ENCODE assay signal across 2 cellular contexts in genomic region chr12:130583800-130584199, GRCh38.
TF ChIP-seq lines count a peak whose summit lies in the region.

No MANE protein-coding gene starts in this region.

TF ChIP-seq in HEK293, 187 proteins besides CTCF, POLR2A, EP300 and RAD21 (continued from another document and continues in another):
- TF ChIP-seq BCL6B (tag by site-specific recombination; IDR thresholded peaks at IDR 0.05) = 0 out of 2 replicates have a peak, but pooled peaks have one; percentile 12
- TF ChIP-seq ZFHX2 (tag by site-specific recombination; conservative IDR thresholded peaks at IDR 0.05) = no peak
- peak; percentile 91 for TF ChIP-seq SALL2 (tag by site-specific recombination; IDR thresholded peaks at IDR 0.05; ENCODE audit: borderline replicate concordance)
- TF ChIP-seq, protein P1, sequence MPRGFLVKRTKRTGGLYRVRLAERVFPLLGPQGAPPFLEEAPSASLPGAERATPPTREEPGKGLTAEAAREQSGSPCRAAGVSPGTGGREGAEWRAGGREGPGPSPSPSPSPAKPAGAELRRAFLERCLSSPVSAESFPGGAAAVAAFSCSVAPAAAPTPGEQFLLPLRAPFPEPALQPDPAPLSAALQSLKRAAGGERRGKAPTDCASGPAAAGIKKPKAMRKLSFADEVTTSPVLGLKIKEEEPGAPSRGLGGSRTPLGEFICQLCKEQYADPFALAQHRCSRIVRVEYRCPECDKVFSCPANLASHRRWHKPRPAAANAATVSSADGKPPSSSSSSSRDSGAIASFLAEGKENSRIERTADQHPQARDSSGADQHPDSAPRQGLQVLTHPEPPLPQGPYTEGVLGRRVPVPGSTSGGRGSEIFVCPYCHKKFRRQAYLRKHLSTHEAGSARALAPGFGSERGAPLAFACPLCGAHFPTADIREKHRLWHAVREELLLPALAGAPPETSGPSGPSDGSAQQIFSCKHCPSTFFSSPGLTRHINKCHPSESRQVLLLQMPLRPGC (tag by site-specific recombination; IDR thresholded peaks at IDR 0.05) = peak; percentile 48; the same call in 1 of the 2 replicates
- peak; percentile 61; the same call in 1 of the 2 replicates for TF ChIP-seq ZNF112 (tag by site-specific recombination; IDR thresholded peaks at IDR 0.05)
- TF ChIP-seq EGR2 (tag by site-specific recombination; IDR thresholded peaks at IDR 0.05; ENCODE audit: low read depth) = peak; percentile 44; the same call in 1 of the 2 replicates
- TF ChIP-seq ZSCAN16 (tag by site-specific recombination; IDR thresholded peaks at IDR 0.05) = no peak
- TF ChIP-seq YY2 (tag by site-specific recombination; IDR thresholded peaks at IDR 0.05) = peak; percentile 81; the same call in 1 of the 2 replicates
- TF ChIP-seq ZNF169 (tag by site-specific recombination; IDR thresholded peaks at IDR 0.05) = peak; percentile 89
- peak; percentile 92 for TF ChIP-seq ZBTB21 (tag by site-specific recombination; IDR thresholded peaks at IDR 0.05)
- TF ChIP-seq ZNF629 (tag by site-specific recombination; IDR thresholded peaks at IDR 0.05) = peak; percentile 60
- peak; percentile 40; the same call in 1 of the 2 replicates for TF ChIP-seq GLI4 (tag by site-specific recombination; IDR thresholded peaks at IDR 0.05)
- no peak for TF ChIP-seq ZNF10 (tag by site-specific recombination; IDR thresholded peaks at IDR 0.05)
- TF ChIP-seq ZNF155 (tag by site-specific recombination; IDR thresholded peaks at IDR 0.05) = peak; percentile 67; the same call in 1 of the 2 replicates
- peak; percentile 99 for TF ChIP-seq ATF2 (tag by site-specific recombination; IDR thresholded peaks at IDR 0.05; ENCODE audit: low read depth)
- TF ChIP-seq, protein P2, sequence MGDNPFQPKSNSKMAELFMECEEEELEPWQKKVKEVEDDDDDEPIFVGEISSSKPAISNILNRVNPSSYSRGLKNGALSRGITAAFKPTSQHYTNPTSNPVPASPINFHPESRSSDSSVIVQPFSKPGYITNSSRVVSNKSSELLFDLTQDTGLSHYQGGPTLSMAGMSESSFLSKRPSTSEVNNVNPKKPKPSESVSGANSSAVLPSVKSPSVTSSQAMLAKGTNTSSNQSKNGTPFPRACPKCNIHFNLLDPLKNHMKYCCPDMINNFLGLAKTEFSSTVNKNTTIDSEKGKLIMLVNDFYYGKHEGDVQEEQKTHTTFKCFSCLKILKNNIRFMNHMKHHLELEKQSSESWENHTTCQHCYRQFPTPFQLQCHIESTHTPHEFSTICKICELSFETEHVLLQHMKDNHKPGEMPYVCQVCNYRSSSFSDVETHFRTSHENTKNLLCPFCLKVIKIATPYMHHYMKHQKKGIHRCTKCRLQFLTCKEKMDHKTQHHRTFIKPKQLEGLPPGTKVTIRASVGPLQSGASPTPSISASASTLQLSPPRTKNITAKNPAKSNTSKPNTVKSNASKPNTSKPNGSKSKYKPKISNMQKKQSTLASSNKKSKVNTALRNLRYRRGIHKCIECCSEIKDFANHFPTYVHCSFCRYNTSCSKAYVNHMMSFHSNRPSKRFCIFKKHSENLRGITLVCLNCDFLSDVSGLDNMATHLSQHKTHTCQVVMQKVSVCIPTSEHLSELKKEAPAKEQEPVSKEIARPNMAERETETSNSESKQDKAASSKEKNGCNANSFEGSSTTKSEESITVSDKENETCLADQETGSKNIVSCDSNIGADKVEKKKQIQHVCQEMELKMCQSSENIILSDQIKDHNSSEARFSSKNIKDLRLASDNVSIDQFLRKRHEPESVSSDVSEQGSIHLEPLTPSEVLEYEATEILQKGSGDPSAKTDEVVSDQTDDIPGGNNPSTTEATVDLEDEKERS (tag by site-specific recombination; IDR thresholded peaks at IDR 0.05) = peak; percentile 87; the same call in 1 of the 2 replicates
- TF ChIP-seq KLF10 (tag by site-specific recombination; IDR thresholded peaks at IDR 0.05) = no peak
- TF ChIP-seq ZFP3 (tag by site-specific recombination; IDR thresholded peaks at IDR 0.05; ENCODE audit: low read depth) = no peak
- TF ChIP-seq ZNF555 (tag by site-specific recombination; conservative IDR thresholded peaks at IDR 0.05) = no peak
- no peak for TF ChIP-seq SCRT1 (tag by site-specific recombination; IDR thresholded peaks at IDR 0.05; ENCODE audit: borderline replicate concordance)

TF ChIP-seq in K562, 482 proteins besides CTCF, POLR2A, EP300 and RAD21 (continued from another document):
- TF ChIP-seq ATF1 (CRISPR knock-in tag; IDR thresholded peaks at IDR 0.05) = no peak
- peak; percentile 6; the same call in 1 of the 2 replicates for TF ChIP-seq ATF1 (tag; IDR thresholded peaks at IDR 0.05)
- no peak for TF ChIP-seq BACH1 (tag; IDR thresholded peaks at IDR 0.05)
